ENCODE assay signal across 8 cellular contexts in genomic region chr15:79849789-79850188, GRCh38. TPM values are rescaled to one million over a fixed set of nuclear protein-coding genes. Genes with fewer than 3 reads are reported as not detected.
A peak's percentile ranks its signal among the peaks of the same experiment; 100 is the strongest.
DNase-seq lines count a peak whose midpoint lies in the region; ATAC-seq and TF ChIP-seq lines count a peak whose summit lies in the region.

No MANE protein-coding gene starts in this region.

- peaks cover 36% of the 10 kb centered on the region for H3K36me3 Mint-ChIP-seq in nephron progenitor cell (ENCODE audit: low read depth)
- peaks cover 32% of the 10 kb centered on the region for H3K36me3 Mint-ChIP-seq in T-helper 2 cell treated with Interferon-gamma antibody and Interleukin-4, amounts not matched to agents 5 μg/mL and 100 μg/mL, for 36 hours (ENCODE audit: low read depth)

- dilution Hi-C loops in mammary epithelial cell (cut with HindIII; ENCODE audit: low sequenced_read_pairs): no loop called here

- no peak for ATAC-seq in GM21423 (IDR thresholded peaks at IDR 0.05; ENCODE audit: unreplicated experiment)

- peaks cover 30% of the 10 kb centered on the region for H3K4me1 Mint-ChIP-seq in nephron progenitor cell
- H3K4me1 Mint-ChIP-seq in T-helper 2 cell treated with Interferon-gamma antibody and Interleukin-4, amounts not matched to agents 5 μg/mL and 100 μg/mL, for 36 hours (ENCODE audit: low read depth): peaks cover 8% of the 10 kb centered on the region

- CTCF ChIA-PET in mammary epithelial cell (lab: Charles Lee; ENCODE audit: low non-redundant PET): interaction anchor here (0.6 kb wide), 1 partner anchor 586 kb away, joined by 5 read pairs; no protein-coding TSS in a partner anchor

- H3K27me3 Mint-ChIP-seq in nephron progenitor cell (ENCODE audit: low read depth, poor library complexity): no peaks in the 10 kb centered on the region
- H3K27me3 Mint-ChIP-seq in T-helper 2 cell treated with Interferon-gamma antibody and Interleukin-4, amounts not matched to agents 5 μg/mL and 100 μg/mL, for 36 hours (ENCODE audit: low read depth): no peaks in the 10 kb centered on the region

- in situ Hi-C loops in mammary epithelial cell (cut with MboI; ENCODE audit: low sequenced_read_pairs in 2 of 2): no loop called here

- H3K79me2 ChIP-seq in mammary epithelial cell (ENCODE audit: insufficient read depth, low read length): peaks cover 12% of the 10 kb centered on the region

- H3K4me3 ChIP-seq in mammary epithelial cell (replicated peaks in 1 of 3; ENCODE audit: insufficient read depth in 1 of 3, low read depth in 2 of 3, low read length in 3 of 3): no peak overlapping the region

- no TSS peak for BruUV-seq in mammary epithelial cell (replicated peaks; lab: Mats Ljungman, UMichigan)

- H3K9me3 Mint-ChIP-seq in nephron progenitor cell: no peaks in the 10 kb centered on the region
- no peaks in the 10 kb centered on the region for H3K9me3 Mint-ChIP-seq in T-helper 2 cell treated with Interferon-gamma antibody and Interleukin-4, amounts not matched to agents 5 μg/mL and 100 μg/mL, for 36 hours

- H3K27me3 ChIP-seq in mammary epithelial cell (ENCODE audit: insufficient read depth, low read length): no peaks in the 10 kb centered on the region

- intact Hi-C loops in mammary epithelial cell (cut with micrococcal nuclease): loop anchor here (5.0 kb wide), 1 partner anchor 252 kb away; no protein-coding TSS in a partner anchor

- no peak overlapping the region for H3K9ac ChIP-seq in mammary epithelial cell (ENCODE audit: insufficient read depth, low read length)

- TF ChIP-seq CTCF in mammary epithelial cell (conservative IDR thresholded peaks at IDR 0.05 in 1 of 2, IDR thresholded peaks at IDR 0.05 in 1 of 2; ENCODE audit: extremely low read depth in 1 of 2, insufficient read depth in 1 of 2, low read depth in 1 of 2, low read length in 2 of 2) (peak; percentile 25 to 40), nephron progenitor cell (IDR thresholded peaks at IDR 0.05) (peak; percentile 60)

- H3K27ac Mint-ChIP-seq in nephron progenitor cell: no peak overlapping the region
- H3K27ac Mint-ChIP-seq in T-helper 2 cell treated with Interferon-gamma antibody and Interleukin-4, amounts not matched to agents 5 μg/mL and 100 μg/mL, for 36 hours: no peak overlapping the region

- WGBS in mammary epithelial cell (ENCODE audit: low coverage, missing lambda C conversion rate): 100% methylated on average over 3 of the region's 3 CpGs

- no peak overlapping the region for H3K4me3 Mint-ChIP-seq in nephron progenitor cell
- no peak overlapping the region for H3K4me3 Mint-ChIP-seq in T-helper 2 cell treated with Interferon-gamma antibody and Interleukin-4, amounts not matched to agents 5 μg/mL and 100 μg/mL, for 36 hours

- H3K9me3 ChIP-seq in mammary epithelial cell (replicated peaks; ENCODE audit: insufficient read depth, low read length): no peaks in the 10 kb centered on the region

- no peak overlapping the region for H2AFZ ChIP-seq in mammary epithelial cell (ENCODE audit: low read depth, low read length)

- peaks cover 3% of the 10 kb centered on the region for H3K36me3 ChIP-seq in mammary epithelial cell (ENCODE audit: insufficient read depth, low read length)

- no peaks in the 10 kb centered on the region for H4K20me1 ChIP-seq in mammary epithelial cell (ENCODE audit: insufficient read depth, low read length)

- no peak overlapping the region for H3K4me2 ChIP-seq in mammary epithelial cell (ENCODE audit: insufficient read depth, low read depth, low read length)

- H3K4me1 ChIP-seq in mammary epithelial cell (ENCODE audit: insufficient read depth, low read length): peaks cover 8% of the 10 kb centered on the region

- H3K27ac ChIP-seq in mammary epithelial cell (ENCODE audit: insufficient read depth, low read depth, low read length): no peak overlapping the region

- DNase-seq in SHP77 (lab: John Stamatoyannopoulos, UW): peak; percentile 2 to 16
- no peak for DNase-seq in SHP77 treated with DMSO at 0.1 percent for 48 hours (lab: John Stamatoyannopoulos, UW)
- peak; percentile 14 for DNase-seq in MV-4-11 (lab: John Stamatoyannopoulos, UW)
- no peak for DNase-seq in mammary epithelial cell
- DNase-seq in nephron progenitor cell: peak; percentile 37
- no peak for DNase-seq in T-helper 2 cell treated with Interferon-gamma antibody and Interleukin-4, amounts not matched to agents 5 μg/mL and 100 μg/mL, for 36 hours (ENCODE audit: low spot score)
- DNase-seq in COLO829 (ENCODE audit: low spot score): no peak

RNA-seq across cellular contexts. Expression of gene MTHFS, which starts 47.0 kb away (rescaled TPM):
- total RNA-seq in mammary epithelial cell: 10 to 100 TPM; 21.7 to 32.8 TPM
- 39.0 TPM for polyA plus RNA-seq in mammary epithelial cell
- 2.7 TPM for polyA minus RNA-seq in mammary epithelial cell

Comparison
In these comparisons a context has a peak if more than half of its experiments do, and no peak if none do; other contexts are left out.
1. DNase-seq: peak in SHP77 (2 of 2), MV-4-11 (single experiment) and nephron progenitor cell (single experiment); none in SHP77 treated with DMSO at 0.1 percent for 48 hours (single experiment), mammary epithelial cell (single experiment), T-helper 2 cell treated with Interferon-gamma antibody and Interleukin-4, amounts not matched to agents 5 μg/mL and 100 μg/mL, for 36 hours (single experiment) and COLO829 (single experiment).